Comparison of ENCODE assay signal across 13 cellular contexts in the genomic region with DNA sequence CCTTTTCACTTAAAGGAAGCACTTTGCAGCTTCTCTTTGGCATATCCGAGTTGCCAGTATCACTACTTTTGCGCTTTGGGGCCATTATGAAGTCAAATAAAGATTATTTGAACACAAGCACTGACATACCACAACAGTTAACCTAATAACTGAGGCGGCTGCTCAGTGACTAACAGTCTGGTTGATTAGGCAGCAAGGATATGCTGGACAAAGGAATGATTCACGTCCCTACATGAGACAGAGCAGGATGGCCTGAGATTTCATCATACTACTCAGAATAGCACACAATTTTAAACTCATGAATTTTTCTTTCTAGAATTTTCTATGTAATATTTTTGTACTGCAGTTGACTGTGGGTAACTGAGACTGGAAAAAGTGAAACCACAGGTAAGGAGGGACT. TPM values are rescaled to one million over a fixed set of nuclear protein-coding genes. Genes with fewer than 3 reads are reported as not detected.
DNase-seq lines count a peak whose midpoint lies in the region; ATAC-seq, FAIRE-seq and TF ChIP-seq lines count a peak whose summit lies in the region.
"Had no signal": no experiment of that assay in that cellular context is flagged by ENCODE, and none has a peak within 500 bp of the region (broad histone marks: within the 10 kb centered on the region; RNA-seq: fewer than 3 reads in every experiment).

No MANE protein-coding gene starts in this region.

- no peaks in the 10 kb centered on the region for H3K27me3 ChIP-seq in PC-3 (ENCODE audit: low read length)
- no peaks in the 10 kb centered on the region for H3K27me3 ChIP-seq in neuronal stem cell (ENCODE audit: control insufficient read depth in 3 of 3, insufficient read depth in 3 of 3, low read depth in 1 of 3, low read length in 3 of 3)
- H3K27me3 ChIP-seq: ovary, upper lobe of right lung had no signal

- FAIRE-seq in GM12892 (lab: Jason Lieb, UNC): no peak

- no peak for TF ChIP-seq CTCF in PC-3 (conservative IDR thresholded peaks at IDR 0.05; ENCODE audit: low read depth, low read length)

- no peak overlapping the region for H2AK5ac ChIP-seq in neuronal stem cell (ENCODE audit: low read depth, low read length)

- intact Hi-C loops in PC-3 (cut with micrococcal nuclease): loop anchor here (1.0 to 5.0 kb wide), 2 partner anchors 59 to 75 kb away; no protein-coding TSS in a partner anchor

- TF ChIP-seq POLR2A in GM12892 (IDR thresholded peaks at IDR 0.05; ENCODE audit: low read depth, low read length): no peak

- H2BK15ac ChIP-seq in neuronal stem cell (ENCODE audit: low read length): no peak overlapping the region

- H3K36me3 ChIP-seq in PC-3 (ENCODE audit: low read depth, low read length) (no peaks in the 10 kb centered on the region), neuronal stem cell (replicated peaks in 1 of 2; ENCODE audit: control insufficient read depth in 2 of 2, insufficient read depth in 2 of 2, low read length in 2 of 2) (no peaks in the 10 kb centered on the region)
- H3K36me3 ChIP-seq: ovary, upper lobe of right lung, WERI-Rb-1 had no signal

- peak; percentile 86 for ATAC-seq in PC-3
- ATAC-seq: upper lobe of right lung had no signal

- H2AFZ ChIP-seq in PC-3 (ENCODE audit: low read length) (no peak overlapping the region), neuronal stem cell (ENCODE audit: low read length) (peak overlapping the region; percentile 6)

- no peak overlapping the region for H2BK120ac ChIP-seq in neuronal stem cell (ENCODE audit: low read depth, low read length)

- H3K9me2 ChIP-seq in PC-3 (replicated peaks; ENCODE audit: low read length): no peaks in the 10 kb centered on the region

- no peak overlapping the region for H2BK12ac ChIP-seq in neuronal stem cell (ENCODE audit: low read length)

- CTCF ChIA-PET in PC-3 (lab: Charles Lee): no interaction called here

- no peaks in the 10 kb centered on the region for H3K9me3 ChIP-seq in PC-3 (ENCODE audit: low read length)
- no peaks in the 10 kb centered on the region for H3K9me3 ChIP-seq in neuronal stem cell (replicated peaks in 1 of 2; ENCODE audit: control insufficient read depth in 2 of 2, insufficient read depth in 1 of 2, low read depth in 1 of 2, low read length in 2 of 2)
- H3K9me3 ChIP-seq: ovary, upper lobe of right lung had no signal

- H2BK5ac ChIP-seq in neuronal stem cell (ENCODE audit: low read length): no peak overlapping the region

- H3K9ac ChIP-seq in PC-3 (ENCODE audit: low read length): peak overlapping the region; percentile 28; the same call in 1 of the 2 replicates
- no peak overlapping the region for H3K9ac ChIP-seq in neuronal stem cell (ENCODE audit: low read depth, low read length, poor library complexity)

- no TSS peak for BruUV-seq in PC-3 (replicated peaks; lab: Mats Ljungman, UMichigan)

- POLR2A ChIA-PET in PC-3 (lab: Charles Lee; ENCODE audit: unreplicated experiment): no interaction called here

- no CpG with 5 or more reads among the region's 4 CpGs for WGBS in neuronal stem cell (ENCODE audit: extremely low coverage in 2 of 2, insufficient read length in 2 of 2, insufficient replicate concordance in 1 of 2), 2 donors

- no peak overlapping the region for H4K8ac ChIP-seq in neuronal stem cell (ENCODE audit: low read depth, low read length)

- H3K79me1 ChIP-seq in neuronal stem cell (ENCODE audit: low read depth, low read length): no peaks in the 10 kb centered on the region

- no peak overlapping the region for H3K4ac ChIP-seq in neuronal stem cell (ENCODE audit: low read length)

- no peak overlapping the region for H3K23ac ChIP-seq in neuronal stem cell (ENCODE audit: low read depth, low read length, poor library complexity)

- H3K18ac ChIP-seq in neuronal stem cell (ENCODE audit: low read length): no peak overlapping the region

- no peaks in the 10 kb centered on the region for H4K20me1 ChIP-seq in PC-3 (ENCODE audit: low read length)

- peaks cover 5% of the 10 kb centered on the region for H3F3A ChIP-seq in PC-3 (ENCODE audit: low read length, unreplicated experiment)

- H3K4me2 ChIP-seq in PC-3 (ENCODE audit: low read length) (peak overlapping the region; percentile 68), neuronal stem cell (ENCODE audit: insufficient read depth, low read length, poor library complexity, severe bottlenecking) (no peak overlapping the region)

- no peaks in the 10 kb centered on the region for H3K79me2 ChIP-seq in PC-3 (ENCODE audit: low read length)

- H3K27ac ChIP-seq in PC-3 (ENCODE audit: low read length) (peak overlapping the region; percentile 94), neuronal stem cell (replicated peaks; ENCODE audit: low read length) (no peak overlapping the region)
- H3K27ac ChIP-seq: dorsolateral prefrontal cortex, ovary, upper lobe of right lung, WERI-Rb-1 had no signal

- H3K14ac ChIP-seq in neuronal stem cell (ENCODE audit: low read length): no peak overlapping the region

- peak overlapping the region; percentile 16; the same call in 1 of the 2 replicates for H3K4me3 ChIP-seq in PC-3 (ENCODE audit: low read length)
- no peak overlapping the region for H3K4me3 ChIP-seq in neuronal stem cell (ENCODE audit: low read length in 2 of 2)
- H3K4me3 ChIP-seq: dorsolateral prefrontal cortex, ovary, upper lobe of right lung had no signal

- peak; percentile 90 for DNase-seq in Daoy (ENCODE audit: low read depth)
- DNase-seq in PC-3: peak; percentile 90
- peak; percentile 48 to 96 for DNase-seq in dermis microvascular lymphatic vessel endothelial cell (ENCODE audit: low read depth in 2 of 2)
- no peak for DNase-seq in neuronal stem cell (ENCODE audit: low spot score)
- DNase-seq in pons (ENCODE audit: low spot score): no peak
- DNase-seq in SHP77 treated with DMSO at 0.1 percent for 48 hours (lab: John Stamatoyannopoulos, UW): no peak
- DNase-seq in NCI-H1436 (lab: John Stamatoyannopoulos, UW): no peak
- DNase-seq in GM12892 (ENCODE audit: insufficient read length): no peak
- DNase-seq: dorsolateral prefrontal cortex, immature natural killer cell, ovary, upper lobe of right lung, WERI-Rb-1 had no signal

- H4K91ac ChIP-seq in neuronal stem cell (ENCODE audit: low read depth, low read length, poor library complexity): no peak overlapping the region

- H3K4me1 ChIP-seq in PC-3 (ENCODE audit: insufficient read depth, low read length) (peaks cover 44% of the 10 kb centered on the region), neuronal stem cell (ENCODE audit: control insufficient read depth in 2 of 2, insufficient read depth in 1 of 2, low read depth in 1 of 2, low read length in 2 of 2) (no peaks in the 10 kb centered on the region)
- H3K4me1 ChIP-seq: upper lobe of right lung had no signal

RNA-seq across cellular contexts. Expression of a gene that starts 56.9 kb away (rescaled TPM):
- 16.6 and 19.9 TPM in 2 replicates for total RNA-seq in Daoy (2014; rRNA removed; shearing (Covaris generic))
- total RNA-seq in PC-3 (2014; rRNA removed) (17.2 and 19.0 TPM in 2 replicates), dermis microvascular lymphatic vessel endothelial cell (4.9 and 7.6 TPM in 2 replicates)
- 14.3 TPM for polyA plus RNA-seq in neuronal stem cell (2013, experiment 1 of 2)
- polyA plus RNA-seq in neuronal stem cell (2013, experiment 2 of 2): 14.1 TPM
- polyA plus RNA-seq in GM12892 (2012; ENCODE audit: missing spikeins): 13.0 TPM

Comparison
In these comparisons a context has a peak if more than half of its experiments do, and no peak if none do; other contexts are left out.
1. DNase-seq: peak in Daoy (single experiment), PC-3 (single experiment) and dermis microvascular lymphatic vessel endothelial cell (2 of 2); none in neuronal stem cell (single experiment), pons (single experiment), SHP77 treated with DMSO at 0.1 percent for 48 hours (single experiment), NCI-H1436 (single experiment) and GM12892 (single experiment).